Comparison of ENCODE assay signal across 20 cellular contexts in genomic region chr7:108326938-108327337, GRCh38.
"Had no signal": no experiment of that assay in that cellular context is flagged by ENCODE, and none has a peak within 500 bp of the region (broad histone marks: within the 10 kb centered on the region; RNA-seq: fewer than 3 reads in every experiment).

No MANE protein-coding gene starts in this region.

- H3K9me3 Mint-ChIP-seq: activated CD4-positive, alpha-beta T cell treated with anti-CD3 and anti-CD28 coated beads, Interleukin-2, amount 10 ng/mL, durations not matched to agents 7 days and 5 days; activated naive CD4-positive, alpha-beta T cell treated with anti-CD3 and anti-CD28 coated beads, Interleukin-2, amount 10 ng/mL, durations not matched to agents 7 days and 5 days; activated T-helper 17 cell treated with anti-CD3 and anti-CD28 coated beads, Interleukin-2, amount 50 U/mL, for 72 hours; dendritic cell treated with granulocyte-macrophage colony-stimulating factor and Interleukin-4, amounts not matched to agents 40 ng/mL and 50 ng/mL, for 4 days; immature natural killer cell; naive B cell; WTC11 had no signal

- H3K36me3 ChIP-seq: esophagus muscularis mucosa, tibial artery had no signal

- DNase-seq: activated CD4-positive, alpha-beta T cell treated with anti-CD3 and anti-CD28 coated beads, Interleukin-2, amount 10 ng/mL, durations not matched to agents 7 days and 5 days; activated naive CD4-positive, alpha-beta T cell treated with anti-CD3 and anti-CD28 coated beads, Interleukin-2, amount 10 ng/mL, durations not matched to agents 7 days and 5 days; activated T-cell treated with anti-CD3 and anti-CD28 coated beads for 4 hours; amniotic stem cell; body of pancreas; glutamatergic neuron; immature natural killer cell; left cardiac atrium; naive B cell; nucleus accumbens; right cardiac atrium; tibial artery had no signal

- ATAC-seq: activated T-helper 17 cell treated with anti-CD3 and anti-CD28 coated beads, Interleukin-2, amount 50 U/mL, for 72 hours; body of pancreas; left cardiac atrium; right cardiac atrium; WTC11 had no signal

- H3K4me3 ChIP-seq: body of pancreas, esophagus muscularis mucosa, lung, smooth muscle cell, tibial artery had no signal

- H3K4me1 Mint-ChIP-seq: activated CD4-positive, alpha-beta T cell treated with anti-CD3 and anti-CD28 coated beads, Interleukin-2, amount 10 ng/mL, durations not matched to agents 7 days and 5 days; activated naive CD4-positive, alpha-beta T cell treated with anti-CD3 and anti-CD28 coated beads, Interleukin-2, amount 10 ng/mL, durations not matched to agents 7 days and 5 days; activated T-helper 17 cell treated with anti-CD3 and anti-CD28 coated beads, Interleukin-2, amount 50 U/mL, for 72 hours; immature natural killer cell had no signal

- H3K27me3 ChIP-seq: body of pancreas, esophagus muscularis mucosa, tibial artery had no signal

- H3K27ac ChIP-seq: esophagus muscularis mucosa, tibial artery had no signal

- FAIRE-seq: endometrium had no signal

- H3K4me3 Mint-ChIP-seq: activated CD4-positive, alpha-beta T cell treated with anti-CD3 and anti-CD28 coated beads, Interleukin-2, amount 10 ng/mL, durations not matched to agents 7 days and 5 days; activated naive CD4-positive, alpha-beta T cell treated with anti-CD3 and anti-CD28 coated beads, Interleukin-2, amount 10 ng/mL, durations not matched to agents 7 days and 5 days; activated T-helper 17 cell treated with anti-CD3 and anti-CD28 coated beads, Interleukin-2, amount 50 U/mL, for 72 hours; dendritic cell treated with granulocyte-macrophage colony-stimulating factor and Interleukin-4, amounts not matched to agents 40 ng/mL and 50 ng/mL, for 4 days; immature natural killer cell; WTC11 had no signal

- H3K36me3 Mint-ChIP-seq: activated naive CD4-positive, alpha-beta T cell treated with anti-CD3 and anti-CD28 coated beads, Interleukin-2, amount 10 ng/mL, durations not matched to agents 7 days and 5 days; immature natural killer cell; naive B cell; WTC11 had no signal

- H3K27me3 Mint-ChIP-seq: activated T-helper 17 cell treated with anti-CD3 and anti-CD28 coated beads, Interleukin-2, amount 50 U/mL, for 72 hours; dendritic cell treated with granulocyte-macrophage colony-stimulating factor and Interleukin-4, amounts not matched to agents 40 ng/mL and 50 ng/mL, for 4 days; naive B cell; progenitor cell of endocrine pancreas had no signal

- H3K4me1 ChIP-seq: esophagus muscularis mucosa, tibial artery had no signal

- H3K4me2 ChIP-seq: smooth muscle cell had no signal

- H3K27ac Mint-ChIP-seq: activated CD4-positive, alpha-beta T cell treated with anti-CD3 and anti-CD28 coated beads, Interleukin-2, amount 10 ng/mL, durations not matched to agents 7 days and 5 days; activated naive CD4-positive, alpha-beta T cell treated with anti-CD3 and anti-CD28 coated beads, Interleukin-2, amount 10 ng/mL, durations not matched to agents 7 days and 5 days; activated T-helper 17 cell treated with anti-CD3 and anti-CD28 coated beads, Interleukin-2, amount 50 U/mL, for 72 hours; dendritic cell treated with granulocyte-macrophage colony-stimulating factor and Interleukin-4, amounts not matched to agents 40 ng/mL and 50 ng/mL, for 4 days; immature natural killer cell; progenitor cell of endocrine pancreas; WTC11 had no signal
